20 cellular contexts compared by ENCODE assay signal in the genomic region with DNA sequence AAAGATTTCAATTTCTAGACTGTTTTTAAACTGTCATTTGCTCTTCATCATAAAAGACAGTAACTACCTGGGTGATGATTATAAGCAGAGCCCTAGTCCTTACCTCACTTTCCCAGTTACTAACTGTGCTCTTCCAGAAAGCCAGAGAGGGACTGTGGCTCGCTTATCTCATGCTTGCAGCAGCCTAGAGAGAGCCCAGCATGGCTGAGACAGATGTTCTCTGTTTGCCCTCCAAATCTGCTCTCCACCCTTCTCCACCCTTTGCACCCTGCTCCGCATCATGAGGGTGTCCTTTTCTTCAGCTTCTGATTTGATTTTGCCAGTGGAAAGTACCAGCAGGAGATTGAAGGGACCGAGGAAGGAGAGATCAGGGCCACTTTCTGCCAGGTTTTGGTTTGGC.
"Had no signal": no experiment of that assay in that cellular context is flagged by ENCODE, and none has a peak within 500 bp of the region (broad histone marks: within the 10 kb centered on the region; RNA-seq: fewer than 3 reads in every experiment).

No MANE protein-coding gene starts in this region.

- H3K4me1 ChIP-seq: breast epithelium had no signal

- H3K9me3 ChIP-seq: breast epithelium had no signal

- H3K27me3 ChIP-seq: breast epithelium had no signal

- DNase-seq: activated CD4-positive, alpha-beta T cell treated with anti-CD3 and anti-CD28 coated beads for 48 hours; activated CD4-positive, alpha-beta T cell treated with anti-CD3 and anti-CD28 coated beads, Interleukin-2, amount 50 U/mL, for 4 hours; activated CD8-positive, alpha-beta memory T cell treated with anti-CD3 and anti-CD28 coated beads, Interleukin-2, amount 50 U/mL, for 48 hours; activated CD8-positive, alpha-beta T cell treated with anti-CD3 and anti-CD28 coated beads, Interleukin-2, amount 10 ng/mL, durations not matched to agents 7 days and 5 days; activated effector memory CD4-positive, alpha-beta T cell treated with Interleukin-2 at 50 U/mL for 16 hours; activated naive CD4-positive, alpha-beta T cell; activated T-cell treated with anti-CD3 and anti-CD28 coated beads, Interleukin-2, amount 50 U/mL, for 24 hours; aorta; caudate nucleus; Kasumi-1; NCI-H1105 treated with DMSO at 0.1 percent for 48 hours; NCI-H1436 treated with DMSO at 0.1 percent for 48 hours; NCI-H187; NCI-H2081; NCI-H510A treated with DMSO at 0.1 percent for 48 hours; NCI-H69; NK-92 treated with Interleukin-12 subunit alpha and Interleukin-12 subunit beta, amount 100 ng/mL, for 24 hours; SHP77 treated with DMSO at 0.1 percent for 48 hours had no signal

- H3K27ac ChIP-seq: breast epithelium had no signal

- H3K4me3 ChIP-seq: breast epithelium had no signal

- ATAC-seq: activated CD4-positive, CD25-positive, alpha-beta regulatory T cell treated with anti-CD3 and anti-CD28 coated beads, Interleukin-2, amount 50 U/mL, for 24 hours; activated CD8-positive, alpha-beta T cell treated with anti-CD3 and anti-CD28 coated beads, Interleukin-2, amount 10 ng/mL, durations not matched to agents 7 days and 5 days had no signal

- H3K36me3 ChIP-seq: breast epithelium had no signal
